9 cellular contexts compared by ENCODE assay signal in the genomic region with DNA sequence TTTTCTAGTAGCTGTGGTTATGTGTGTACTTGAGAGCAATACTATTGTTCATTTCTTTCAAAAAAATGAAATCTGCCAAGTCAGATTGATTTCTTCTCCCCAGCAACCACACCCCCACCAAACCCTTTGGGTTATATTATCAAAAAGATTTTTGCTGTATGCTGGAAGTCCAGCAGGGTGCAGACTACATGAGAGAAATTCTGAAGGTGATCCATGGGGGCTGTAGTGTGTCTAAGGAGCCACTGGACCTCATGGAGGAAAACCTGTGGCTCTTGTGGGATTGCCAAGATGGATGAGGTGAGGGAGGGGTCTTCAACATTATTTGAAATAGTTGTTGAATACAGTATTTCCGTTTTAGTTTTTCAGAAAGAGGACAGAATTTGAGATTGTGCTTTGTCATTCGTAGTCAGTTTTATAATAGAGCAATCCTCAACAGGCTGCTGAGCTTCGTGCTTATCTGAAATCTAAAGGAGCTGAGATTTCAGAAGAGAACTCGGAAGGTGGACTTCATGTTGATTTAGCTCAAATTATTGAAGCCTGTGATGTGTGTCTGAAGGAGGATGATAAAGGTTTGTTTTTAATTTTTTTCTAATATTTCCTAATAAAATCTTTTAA. TPM values are rescaled to one million over a fixed set of nuclear protein-coding genes. Genes with fewer than 3 reads are reported as not detected.
DNase-seq lines count a peak whose midpoint lies in the region; ATAC-seq and TF ChIP-seq lines count a peak whose summit lies in the region.
"Had no signal": no experiment of that assay in that cellular context is flagged by ENCODE, and none has a peak within 500 bp of the region (broad histone marks: within the 10 kb centered on the region; RNA-seq: fewer than 3 reads in every experiment).

No MANE protein-coding gene starts in this region.

- ATAC-seq in GM18498 (IDR thresholded peaks at IDR 0.05; ENCODE audit: unreplicated experiment) (no peak), HG02885 (IDR thresholded peaks at IDR 0.05; ENCODE audit: poor library complexity, unreplicated experiment) (no peak)

- peak overlapping the region; percentile 99 for H3K27ac Mint-ChIP-seq in activated T-cell treated with anti-CD3 and anti-CD28 coated beads, Interleukin-2, amount 50 U/mL, for 24 hours
- peak overlapping the region in 3 of 5 experiments; percentile 16 to 71 (median 19) for H3K27ac Mint-ChIP-seq in brain
- H3K27ac Mint-ChIP-seq in progenitor cell of endocrine pancreas = no peak overlapping the region

- peaks cover 76% of the 10 kb centered on the region for H3K36me3 Mint-ChIP-seq in activated T-cell treated with anti-CD3 and anti-CD28 coated beads, Interleukin-2, amount 50 U/mL, for 24 hours (ENCODE audit: low read depth)
- peaks cover 59% of the 10 kb centered on the region for H3K36me3 Mint-ChIP-seq in brain
- peaks cover 14% of the 10 kb centered on the region for H3K36me3 Mint-ChIP-seq in progenitor cell of endocrine pancreas (ENCODE audit: insufficient read depth)

- no peaks in the 10 kb centered on the region for H3K9me3 Mint-ChIP-seq in activated T-cell treated with anti-CD3 and anti-CD28 coated beads, Interleukin-2, amount 50 U/mL, for 24 hours
- H3K9me3 Mint-ChIP-seq in brain (peaks cover 0 to 10% (median 6%) of the 10 kb centered on the region in 5 experiments), progenitor cell of endocrine pancreas (ENCODE audit: low read depth) (no peaks in the 10 kb centered on the region)

- TF ChIP-seq CTCF in brain (conservative IDR thresholded peaks at IDR 0.05) (no peak), progenitor cell of endocrine pancreas (IDR thresholded peaks at IDR 0.05; ENCODE audit: unreplicated experiment) (peak; percentile 16)

- no peak for DNase-seq in activated T-cell treated with anti-CD3 and anti-CD28 coated beads, Interleukin-2, amount 50 U/mL, for 24 hours
- no peak for DNase-seq in activated T-cell treated with anti-CD3 and anti-CD28 coated beads, Interleukin-2, amount 50 U/mL, for 1 hour
- DNase-seq in M059J (ENCODE audit: low read depth) (peak; percentile 40), progenitor cell of endocrine pancreas (ENCODE audit: low spot score, unreplicated experiment) (no peak), NCI-H524 treated with DMSO at 0.1 percent for 48 hours (lab: John Stamatoyannopoulos, UW) (no peak)
- DNase-seq: NCI-H510A had no signal

- peak overlapping the region; percentile 97 for H3K4me3 Mint-ChIP-seq in activated T-cell treated with anti-CD3 and anti-CD28 coated beads, Interleukin-2, amount 50 U/mL, for 24 hours
- H3K4me3 Mint-ChIP-seq in brain (peak overlapping the region; percentile 16 to 99 (median 91)), progenitor cell of endocrine pancreas (ENCODE audit: low read depth) (peak overlapping the region; percentile 24)

- H3K27me3 Mint-ChIP-seq in activated T-cell treated with anti-CD3 and anti-CD28 coated beads, Interleukin-2, amount 50 U/mL, for 24 hours = no peaks in the 10 kb centered on the region
- H3K27me3 Mint-ChIP-seq in brain = peaks cover 15% of the 10 kb centered on the region
- no peaks in the 10 kb centered on the region for H3K27me3 Mint-ChIP-seq in progenitor cell of endocrine pancreas

- peaks cover 52% of the 10 kb centered on the region for H3K4me1 Mint-ChIP-seq in activated T-cell treated with anti-CD3 and anti-CD28 coated beads, Interleukin-2, amount 50 U/mL, for 24 hours (ENCODE audit: low read depth)
- peaks cover 37% of the 10 kb centered on the region for H3K4me1 Mint-ChIP-seq in brain
- peaks cover 20% of the 10 kb centered on the region for H3K4me1 Mint-ChIP-seq in progenitor cell of endocrine pancreas (ENCODE audit: low read depth)

RNA-seq across cellular contexts. Expression of a gene that starts 3.1 kb away (rescaled TPM):
- 762 and 937 TPM in 2 replicates for total RNA-seq in M059J (2014; rRNA removed; shearing (Covaris generic))
- polyA plus RNA-seq in brain (ENCODE audit: insufficient read depth, low read depth, low replicate concordance) = 106 TPM
- total RNA-seq in progenitor cell of endocrine pancreas = 212 and 238 TPM in 2 replicates

Comparison
In these comparisons a context has a peak if more than half of its experiments do, and no peak if none do; other contexts are left out.
1. H3K4me3 Mint-ChIP-seq: peak in every context shown above with its lines; median percentile 97 in activated T-cell treated with anti-CD3 and anti-CD28 coated beads, Interleukin-2, amount 50 U/mL, for 24 hours; 91 in brain; 24 in progenitor cell of endocrine pancreas.